ENCODE assay signal across 1 cellular context in genomic region chr1:44290250-44291094, GRCh38.
A peak's percentile ranks its signal among the peaks of the same experiment; 100 is the strongest.
TF ChIP-seq lines count a peak whose summit lies in the region.

No MANE protein-coding gene starts in this region.

TF ChIP-seq in K562, 482 proteins besides CTCF, POLR2A, EP300 and RAD21 (continued from another document and continues in another):
- TF ChIP-seq, protein P1, sequence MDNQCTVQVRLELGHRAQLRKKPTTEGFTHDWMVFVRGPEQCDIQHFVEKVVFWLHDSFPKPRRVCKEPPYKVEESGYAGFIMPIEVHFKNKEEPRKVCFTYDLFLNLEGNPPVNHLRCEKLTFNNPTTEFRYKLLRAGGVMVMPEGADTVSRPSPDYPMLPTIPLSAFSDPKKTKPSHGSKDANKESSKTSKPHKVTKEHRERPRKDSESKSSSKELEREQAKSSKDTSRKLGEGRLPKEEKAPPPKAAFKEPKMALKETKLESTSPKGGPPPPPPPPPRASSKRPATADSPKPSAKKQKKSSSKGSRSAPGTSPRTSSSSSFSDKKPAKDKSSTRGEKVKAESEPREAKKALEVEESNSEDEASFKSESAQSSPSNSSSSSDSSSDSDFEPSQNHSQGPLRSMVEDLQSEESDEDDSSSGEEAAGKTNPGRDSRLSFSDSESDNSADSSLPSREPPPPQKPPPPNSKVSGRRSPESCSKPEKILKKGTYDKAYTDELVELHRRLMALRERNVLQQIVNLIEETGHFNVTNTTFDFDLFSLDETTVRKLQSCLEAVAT (IDR thresholded peaks at IDR 0.05), result no peak
- no peak for TF ChIP-seq THRA (IDR thresholded peaks at IDR 0.05)
- no peak for TF ChIP-seq ZNF785 (CRISPR knock-in tag; IDR thresholded peaks at IDR 0.05)
- TF ChIP-seq HNRNPUL1 (IDR thresholded peaks at IDR 0.05; ENCODE audit: low read length), result no peak
- no peak for TF ChIP-seq ZNF830 (CRISPR knock-in tag; IDR thresholded peaks at IDR 0.05)
- no peak for TF ChIP-seq ZNF584 (CRISPR knock-in tag; IDR thresholded peaks at IDR 0.05; ENCODE audit: low read depth)
- TF ChIP-seq, protein P2, sequence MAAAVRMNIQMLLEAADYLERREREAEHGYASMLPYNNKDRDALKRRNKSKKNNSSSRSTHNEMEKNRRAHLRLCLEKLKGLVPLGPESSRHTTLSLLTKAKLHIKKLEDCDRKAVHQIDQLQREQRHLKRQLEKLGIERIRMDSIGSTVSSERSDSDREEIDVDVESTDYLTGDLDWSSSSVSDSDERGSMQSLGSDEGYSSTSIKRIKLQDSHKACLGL (CRISPR knock-in tag; IDR thresholded peaks at IDR 0.05; ENCODE audit: borderline replicate concordance, poor library complexity, severe bottlenecking), result no peak
- no peak for TF ChIP-seq U2AF2 (optimal IDR thresholded peaks at IDR 0.05; ENCODE audit: low read depth, low read length)
- no peak for TF ChIP-seq TGIF2 (CRISPR knock-in tag; IDR thresholded peaks at IDR 0.05)
- no peak for TF ChIP-seq ZNF398 (CRISPR knock-in tag; IDR thresholded peaks at IDR 0.05)
- TF ChIP-seq SIRT6 (IDR thresholded peaks at IDR 0.05; ENCODE audit: low read depth, low read length), result no peak
- peak; percentile 86 for TF ChIP-seq PML (IDR thresholded peaks at IDR 0.05; ENCODE audit: low read length)
- TF ChIP-seq DIDO1 (tag; IDR thresholded peaks at IDR 0.05; ENCODE audit: low read depth), result no peak; the same call in 1 of the 2 replicates
- TF ChIP-seq HMGXB4 (CRISPR knock-in tag; IDR thresholded peaks at IDR 0.05), result no peak
- no peak for TF ChIP-seq ZNF561 (CRISPR knock-in tag; conservative IDR thresholded peaks at IDR 0.05)
- TF ChIP-seq ARID3B (CRISPR knock-in tag; IDR thresholded peaks at IDR 0.05; ENCODE audit: borderline replicate concordance), result no peak; the same call in 1 of the 2 replicates
- no peak for TF ChIP-seq ZSCAN32 (CRISPR knock-in tag; IDR thresholded peaks at IDR 0.05)
- peak; percentile 97 for TF ChIP-seq SMARCA4 (IDR thresholded peaks at IDR 0.05)
- no peak for TF ChIP-seq C11orf30 (IDR thresholded peaks at IDR 0.05; ENCODE audit: low read depth)
- TF ChIP-seq COPS2 (conservative IDR thresholded peaks at IDR 0.05), result no peak
- TF ChIP-seq, protein P3, sequence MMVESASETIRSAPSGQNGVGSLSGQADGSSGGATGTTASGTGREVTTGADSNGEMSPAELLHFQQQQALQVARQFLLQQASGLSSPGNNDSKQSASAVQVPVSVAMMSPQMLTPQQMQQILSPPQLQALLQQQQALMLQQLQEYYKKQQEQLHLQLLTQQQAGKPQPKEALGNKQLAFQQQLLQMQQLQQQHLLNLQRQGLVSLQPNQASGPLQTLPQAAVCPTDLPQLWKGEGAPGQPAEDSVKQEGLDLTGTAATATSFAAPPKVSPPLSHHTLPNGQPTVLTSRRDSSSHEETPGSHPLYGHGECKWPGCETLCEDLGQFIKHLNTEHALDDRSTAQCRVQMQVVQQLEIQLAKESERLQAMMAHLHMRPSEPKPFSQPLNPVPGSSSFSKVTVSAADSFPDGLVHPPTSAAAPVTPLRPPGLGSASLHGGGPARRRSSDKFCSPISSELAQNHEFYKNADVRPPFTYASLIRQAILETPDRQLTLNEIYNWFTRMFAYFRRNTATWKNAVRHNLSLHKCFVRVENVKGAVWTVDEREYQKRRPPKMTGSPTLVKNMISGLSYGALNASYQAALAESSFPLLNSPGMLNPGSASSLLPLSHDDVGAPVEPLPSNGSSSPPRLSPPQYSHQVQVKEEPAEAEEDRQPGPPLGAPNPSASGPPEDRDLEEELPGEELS (CRISPR knock-in tag; IDR thresholded peaks at IDR 0.05; ENCODE audit: borderline replicate concordance), result peak; percentile 67; the same call in 1 of the 2 replicates
- peak; percentile 69 for TF ChIP-seq FOXM1 (IDR thresholded peaks at IDR 0.05; ENCODE audit: low read depth)
- TF ChIP-seq FOXM1 (CRISPR knock-in tag; IDR thresholded peaks at IDR 0.05; ENCODE audit: low read depth), result no peak
- TF ChIP-seq IRF2 (CRISPR knock-in tag; IDR thresholded peaks at IDR 0.05), result no peak
- TF ChIP-seq THRAP3 (IDR thresholded peaks at IDR 0.05; ENCODE audit: borderline replicate concordance), result no peak
- TF ChIP-seq, protein P4, sequence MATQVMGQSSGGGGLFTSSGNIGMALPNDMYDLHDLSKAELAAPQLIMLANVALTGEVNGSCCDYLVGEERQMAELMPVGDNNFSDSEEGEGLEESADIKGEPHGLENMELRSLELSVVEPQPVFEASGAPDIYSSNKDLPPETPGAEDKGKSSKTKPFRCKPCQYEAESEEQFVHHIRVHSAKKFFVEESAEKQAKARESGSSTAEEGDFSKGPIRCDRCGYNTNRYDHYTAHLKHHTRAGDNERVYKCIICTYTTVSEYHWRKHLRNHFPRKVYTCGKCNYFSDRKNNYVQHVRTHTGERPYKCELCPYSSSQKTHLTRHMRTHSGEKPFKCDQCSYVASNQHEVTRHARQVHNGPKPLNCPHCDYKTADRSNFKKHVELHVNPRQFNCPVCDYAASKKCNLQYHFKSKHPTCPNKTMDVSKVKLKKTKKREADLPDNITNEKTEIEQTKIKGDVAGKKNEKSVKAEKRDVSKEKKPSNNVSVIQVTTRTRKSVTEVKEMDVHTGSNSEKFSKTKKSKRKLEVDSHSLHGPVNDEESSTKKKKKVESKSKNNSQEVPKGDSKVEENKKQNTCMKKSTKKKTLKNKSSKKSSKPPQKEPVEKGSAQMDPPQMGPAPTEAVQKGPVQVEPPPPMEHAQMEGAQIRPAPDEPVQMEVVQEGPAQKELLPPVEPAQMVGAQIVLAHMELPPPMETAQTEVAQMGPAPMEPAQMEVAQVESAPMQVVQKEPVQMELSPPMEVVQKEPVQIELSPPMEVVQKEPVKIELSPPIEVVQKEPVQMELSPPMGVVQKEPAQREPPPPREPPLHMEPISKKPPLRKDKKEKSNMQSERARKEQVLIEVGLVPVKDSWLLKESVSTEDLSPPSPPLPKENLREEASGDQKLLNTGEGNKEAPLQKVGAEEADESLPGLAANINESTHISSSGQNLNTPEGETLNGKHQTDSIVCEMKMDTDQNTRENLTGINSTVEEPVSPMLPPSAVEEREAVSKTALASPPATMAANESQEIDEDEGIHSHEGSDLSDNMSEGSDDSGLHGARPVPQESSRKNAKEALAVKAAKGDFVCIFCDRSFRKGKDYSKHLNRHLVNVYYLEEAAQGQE (CRISPR knock-in tag; IDR thresholded peaks at IDR 0.05; ENCODE audit: low read depth), result no peak
- no peak for TF ChIP-seq SLC30A9 (CRISPR knock-in tag; IDR thresholded peaks at IDR 0.05)
- TF ChIP-seq HOMEZ (CRISPR knock-in tag; IDR thresholded peaks at IDR 0.05), result peak; percentile 29; the same call in 1 of the 2 replicates
- 0 out of 2 replicates have a peak, but pooled peaks have one; percentile 58 for TF ChIP-seq ZNF311 (CRISPR knock-in tag; IDR thresholded peaks at IDR 0.05)
- TF ChIP-seq, protein P5, sequence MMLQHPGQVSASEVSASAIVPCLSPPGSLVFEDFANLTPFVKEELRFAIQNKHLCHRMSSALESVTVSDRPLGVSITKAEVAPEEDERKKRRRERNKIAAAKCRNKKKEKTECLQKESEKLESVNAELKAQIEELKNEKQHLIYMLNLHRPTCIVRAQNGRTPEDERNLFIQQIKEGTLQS (IDR thresholded peaks at IDR 0.05), result peak; percentile 81
- TF ChIP-seq, protein P5 (CRISPR knock-in tag; conservative IDR thresholded peaks at IDR 0.05), result 0 out of 2 replicates have a peak, but pooled peaks have one; percentile 47
- TF ChIP-seq, protein P6, sequence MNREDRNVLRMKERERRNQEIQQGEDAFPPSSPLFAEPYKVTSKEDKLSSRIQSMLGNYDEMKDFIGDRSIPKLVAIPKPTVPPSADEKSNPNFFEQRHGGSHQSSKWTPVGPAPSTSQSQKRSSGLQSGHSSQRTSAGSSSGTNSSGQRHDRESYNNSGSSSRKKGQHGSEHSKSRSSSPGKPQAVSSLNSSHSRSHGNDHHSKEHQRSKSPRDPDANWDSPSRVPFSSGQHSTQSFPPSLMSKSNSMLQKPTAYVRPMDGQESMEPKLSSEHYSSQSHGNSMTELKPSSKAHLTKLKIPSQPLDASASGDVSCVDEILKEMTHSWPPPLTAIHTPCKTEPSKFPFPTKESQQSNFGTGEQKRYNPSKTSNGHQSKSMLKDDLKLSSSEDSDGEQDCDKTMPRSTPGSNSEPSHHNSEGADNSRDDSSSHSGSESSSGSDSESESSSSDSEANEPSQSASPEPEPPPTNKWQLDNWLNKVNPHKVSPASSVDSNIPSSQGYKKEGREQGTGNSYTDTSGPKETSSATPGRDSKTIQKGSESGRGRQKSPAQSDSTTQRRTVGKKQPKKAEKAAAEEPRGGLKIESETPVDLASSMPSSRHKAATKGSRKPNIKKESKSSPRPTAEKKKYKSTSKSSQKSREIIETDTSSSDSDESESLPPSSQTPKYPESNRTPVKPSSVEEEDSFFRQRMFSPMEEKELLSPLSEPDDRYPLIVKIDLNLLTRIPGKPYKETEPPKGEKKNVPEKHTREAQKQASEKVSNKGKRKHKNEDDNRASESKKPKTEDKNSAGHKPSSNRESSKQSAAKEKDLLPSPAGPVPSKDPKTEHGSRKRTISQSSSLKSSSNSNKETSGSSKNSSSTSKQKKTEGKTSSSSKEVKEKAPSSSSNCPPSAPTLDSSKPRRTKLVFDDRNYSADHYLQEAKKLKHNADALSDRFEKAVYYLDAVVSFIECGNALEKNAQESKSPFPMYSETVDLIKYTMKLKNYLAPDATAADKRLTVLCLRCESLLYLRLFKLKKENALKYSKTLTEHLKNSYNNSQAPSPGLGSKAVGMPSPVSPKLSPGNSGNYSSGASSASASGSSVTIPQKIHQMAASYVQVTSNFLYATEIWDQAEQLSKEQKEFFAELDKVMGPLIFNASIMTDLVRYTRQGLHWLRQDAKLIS (CRISPR knock-in tag; IDR thresholded peaks at IDR 0.05), result 0 out of 2 replicates have a peak, but pooled peaks have one; percentile 60
- TF ChIP-seq ZNF707 (CRISPR knock-in tag; conservative IDR thresholded peaks at IDR 0.05), result no peak
- no peak for TF ChIP-seq SIN3A (IDR thresholded peaks at IDR 0.05; ENCODE audit: borderline replicate concordance in 2 of 2, control insufficient read depth in 1 of 2, low read depth in 2 of 2, low read length in 2 of 2)
